Comparison of ENCODE assay signal across 1 cellular context in genomic region chr2:25982273-25982967, GRCh38.
TF ChIP-seq lines count a peak whose summit lies in the region.

TSS of gene KIF3C (minus strand) at chr2:25982497. CDS start at chr2:25981917, 580 bp downstream.

TF ChIP-seq in HepG2, 621 proteins besides CTCF, POLR2A, EP300 and RAD21 (continued from another document and continues in another):
- TF ChIP-seq, protein P1, sequence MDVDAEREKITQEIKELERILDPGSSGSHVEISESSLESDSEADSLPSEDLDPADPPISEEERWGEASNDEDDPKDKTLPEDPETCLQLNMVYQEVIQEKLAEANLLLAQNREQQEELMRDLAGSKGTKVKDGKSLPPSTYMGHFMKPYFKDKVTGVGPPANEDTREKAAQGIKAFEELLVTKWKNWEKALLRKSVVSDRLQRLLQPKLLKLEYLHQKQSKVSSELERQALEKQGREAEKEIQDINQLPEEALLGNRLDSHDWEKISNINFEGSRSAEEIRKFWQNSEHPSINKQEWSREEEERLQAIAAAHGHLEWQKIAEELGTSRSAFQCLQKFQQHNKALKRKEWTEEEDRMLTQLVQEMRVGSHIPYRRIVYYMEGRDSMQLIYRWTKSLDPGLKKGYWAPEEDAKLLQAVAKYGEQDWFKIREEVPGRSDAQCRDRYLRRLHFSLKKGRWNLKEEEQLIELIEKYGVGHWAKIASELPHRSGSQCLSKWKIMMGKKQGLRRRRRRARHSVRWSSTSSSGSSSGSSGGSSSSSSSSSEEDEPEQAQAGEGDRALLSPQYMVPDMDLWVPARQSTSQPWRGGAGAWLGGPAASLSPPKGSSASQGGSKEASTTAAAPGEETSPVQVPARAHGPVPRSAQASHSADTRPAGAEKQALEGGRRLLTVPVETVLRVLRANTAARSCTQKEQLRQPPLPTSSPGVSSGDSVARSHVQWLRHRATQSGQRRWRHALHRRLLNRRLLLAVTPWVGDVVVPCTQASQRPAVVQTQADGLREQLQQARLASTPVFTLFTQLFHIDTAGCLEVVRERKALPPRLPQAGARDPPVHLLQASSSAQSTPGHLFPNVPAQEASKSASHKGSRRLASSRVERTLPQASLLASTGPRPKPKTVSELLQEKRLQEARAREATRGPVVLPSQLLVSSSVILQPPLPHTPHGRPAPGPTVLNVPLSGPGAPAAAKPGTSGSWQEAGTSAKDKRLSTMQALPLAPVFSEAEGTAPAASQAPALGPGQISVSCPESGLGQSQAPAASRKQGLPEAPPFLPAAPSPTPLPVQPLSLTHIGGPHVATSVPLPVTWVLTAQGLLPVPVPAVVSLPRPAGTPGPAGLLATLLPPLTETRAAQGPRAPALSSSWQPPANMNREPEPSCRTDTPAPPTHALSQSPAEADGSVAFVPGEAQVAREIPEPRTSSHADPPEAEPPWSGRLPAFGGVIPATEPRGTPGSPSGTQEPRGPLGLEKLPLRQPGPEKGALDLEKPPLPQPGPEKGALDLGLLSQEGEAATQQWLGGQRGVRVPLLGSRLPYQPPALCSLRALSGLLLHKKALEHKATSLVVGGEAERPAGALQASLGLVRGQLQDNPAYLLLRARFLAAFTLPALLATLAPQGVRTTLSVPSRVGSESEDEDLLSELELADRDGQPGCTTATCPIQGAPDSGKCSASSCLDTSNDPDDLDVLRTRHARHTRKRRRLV (CRISPR knock-in tag; IDR thresholded peaks at IDR 0.05) = 0 out of 2 replicates have a peak, but pooled peaks have one; percentile 19
- TF ChIP-seq, protein P2, sequence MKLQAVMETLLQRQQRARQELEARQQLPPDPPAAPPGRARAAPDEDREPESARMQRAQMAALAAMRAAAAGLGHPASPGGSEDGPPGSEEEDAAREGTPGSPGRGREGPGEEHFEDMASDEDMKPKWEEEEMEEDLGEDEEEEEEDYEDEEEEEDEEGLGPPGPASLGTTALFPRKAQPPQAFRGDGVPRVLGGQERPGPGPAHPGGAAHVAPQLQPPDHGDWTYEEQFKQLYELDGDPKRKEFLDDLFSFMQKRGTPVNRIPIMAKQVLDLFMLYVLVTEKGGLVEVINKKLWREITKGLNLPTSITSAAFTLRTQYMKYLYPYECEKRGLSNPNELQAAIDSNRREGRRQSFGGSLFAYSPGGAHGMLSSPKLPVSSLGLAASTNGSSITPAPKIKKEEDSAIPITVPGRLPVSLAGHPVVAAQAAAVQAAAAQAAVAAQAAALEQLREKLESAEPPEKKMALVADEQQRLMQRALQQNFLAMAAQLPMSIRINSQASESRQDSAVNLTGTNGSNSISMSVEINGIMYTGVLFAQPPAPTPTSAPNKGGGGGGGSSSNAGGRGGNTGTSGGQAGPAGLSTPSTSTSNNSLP (IDR thresholded peaks at IDR 0.05; ENCODE audit: low read depth, low read length) = no peak
- TF ChIP-seq ZNF121 (CRISPR knock-in tag; IDR thresholded peaks at IDR 0.05) (no peak), MAFF (IDR thresholded peaks at IDR 0.05; ENCODE audit: low read depth, low read length) (no peak), ZNF839 (CRISPR knock-in tag; IDR thresholded peaks at IDR 0.05; ENCODE audit: borderline replicate concordance) (no peak), CSRNP1 (CRISPR knock-in tag; IDR thresholded peaks at IDR 0.05) (no peak; the same call in 1 of the 2 replicates), LCORL (IDR thresholded peaks at IDR 0.05) (no peak), LCORL (CRISPR knock-in tag; IDR thresholded peaks at IDR 0.05) (no peak), FOXA1 (IDR thresholded peaks at IDR 0.05) (no peak), FOXA1 (CRISPR knock-in tag; IDR thresholded peaks at IDR 0.05) (no peak), ETV5 (CRISPR knock-in tag; IDR thresholded peaks at IDR 0.05; ENCODE audit: borderline replicate concordance) (no peak), MXI1 (IDR thresholded peaks at IDR 0.05; ENCODE audit: borderline replicate concordance, low read depth, low read length) (no peak), HNRNPK (IDR thresholded peaks at IDR 0.05; ENCODE audit: low read depth, low read length, poor library complexity, severe bottlenecking) (no peak), HNF1B (CRISPR knock-in tag; IDR thresholded peaks at IDR 0.05) (0 out of 2 replicates have a peak, but pooled peaks have one; percentile 18), HNRNPLL (IDR thresholded peaks at IDR 0.05; ENCODE audit: low read depth, low read length, poor library complexity, severe bottlenecking) (peak; percentile 57), ZNF724P (CRISPR knock-in tag; IDR thresholded peaks at IDR 0.05; ENCODE audit: borderline replicate concordance) (no peak), ZNF788 (CRISPR knock-in tag; IDR thresholded peaks at IDR 0.05; ENCODE audit: borderline replicate concordance) (0 out of 2 replicates have a peak, but pooled peaks have one; percentile 9), NR2F6 (IDR thresholded peaks at IDR 0.05) (no peak), NR2F6 (CRISPR knock-in tag; IDR thresholded peaks at IDR 0.05) (no peak), HOXA5 (CRISPR knock-in tag; IDR thresholded peaks at IDR 0.05) (no peak), ZNF326 (CRISPR knock-in tag; IDR thresholded peaks at IDR 0.05; ENCODE audit: borderline replicate concordance) (no peak), ZBTB8A (CRISPR knock-in tag; IDR thresholded peaks at IDR 0.05; ENCODE audit: borderline replicate concordance, low read depth) (no peak), MED13 (CRISPR knock-in tag; IDR thresholded peaks at IDR 0.05) (no peak), TCF12 (IDR thresholded peaks at IDR 0.05) (no peak), TCF12 (CRISPR knock-in tag; IDR thresholded peaks at IDR 0.05) (peak; percentile 35; the same call in 1 of the 2 replicates), HDAC2 (CRISPR knock-in tag; IDR thresholded peaks at IDR 0.05) (no peak; the same call in 1 of the 2 replicates), NR2F2 (IDR thresholded peaks at IDR 0.05; ENCODE audit: borderline replicate concordance, low read depth) (no peak), ZMYM4 (CRISPR knock-in tag; IDR thresholded peaks at IDR 0.05) (no peak), ATF5 (CRISPR knock-in tag; IDR thresholded peaks at IDR 0.05; ENCODE audit: low read depth) (no peak), ZNF24 (IDR thresholded peaks at IDR 0.05) (no peak), IRX3 (CRISPR knock-in tag; IDR thresholded peaks at IDR 0.05; ENCODE audit: borderline replicate concordance, low read depth) (no peak), PHF8 (CRISPR knock-in tag; IDR thresholded peaks at IDR 0.05) (no peak; the same call in 1 of the 2 replicates), SCMH1 (CRISPR knock-in tag; IDR thresholded peaks at IDR 0.05; ENCODE audit: borderline replicate concordance) (no peak), MXD4 (CRISPR knock-in tag; IDR thresholded peaks at IDR 0.05) (no peak), ZNF501 (CRISPR knock-in tag; IDR thresholded peaks at IDR 0.05) (no peak), PBX2 (CRISPR knock-in tag; IDR thresholded peaks at IDR 0.05) (0 out of 2 replicates have a peak, but pooled peaks have one; percentile 23), ZNF776 (CRISPR knock-in tag; IDR thresholded peaks at IDR 0.05) (peak; percentile 27; the same call in 1 of the 2 replicates), ZNF781 (CRISPR knock-in tag; IDR thresholded peaks at IDR 0.05; ENCODE audit: borderline replicate concordance, not compliant biosample characterization) (no peak), PRMT3 (CRISPR knock-in tag; IDR thresholded peaks at IDR 0.05; ENCODE audit: borderline replicate concordance, low read depth) (no peak), TSC22D2 (CRISPR knock-in tag; IDR thresholded peaks at IDR 0.05; ENCODE audit: borderline replicate concordance) (no peak), HDAC6 (IDR thresholded peaks at IDR 0.05; ENCODE audit: low read depth, low read length) (no peak), ZSCAN30 (CRISPR knock-in tag; IDR thresholded peaks at IDR 0.05) (no peak), MNT (IDR thresholded peaks at IDR 0.05) (no peak)
- TF ChIP-seq, protein P3, sequence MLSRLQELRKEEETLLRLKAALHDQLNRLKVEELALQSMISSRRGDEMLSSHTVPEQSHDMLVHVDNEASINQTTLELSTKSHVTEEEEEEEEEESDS (CRISPR knock-in tag; IDR thresholded peaks at IDR 0.05; ENCODE audit: borderline replicate concordance) = 0 out of 2 replicates have a peak, but pooled peaks have one; percentile 53
- TF ChIP-seq, protein P4, sequence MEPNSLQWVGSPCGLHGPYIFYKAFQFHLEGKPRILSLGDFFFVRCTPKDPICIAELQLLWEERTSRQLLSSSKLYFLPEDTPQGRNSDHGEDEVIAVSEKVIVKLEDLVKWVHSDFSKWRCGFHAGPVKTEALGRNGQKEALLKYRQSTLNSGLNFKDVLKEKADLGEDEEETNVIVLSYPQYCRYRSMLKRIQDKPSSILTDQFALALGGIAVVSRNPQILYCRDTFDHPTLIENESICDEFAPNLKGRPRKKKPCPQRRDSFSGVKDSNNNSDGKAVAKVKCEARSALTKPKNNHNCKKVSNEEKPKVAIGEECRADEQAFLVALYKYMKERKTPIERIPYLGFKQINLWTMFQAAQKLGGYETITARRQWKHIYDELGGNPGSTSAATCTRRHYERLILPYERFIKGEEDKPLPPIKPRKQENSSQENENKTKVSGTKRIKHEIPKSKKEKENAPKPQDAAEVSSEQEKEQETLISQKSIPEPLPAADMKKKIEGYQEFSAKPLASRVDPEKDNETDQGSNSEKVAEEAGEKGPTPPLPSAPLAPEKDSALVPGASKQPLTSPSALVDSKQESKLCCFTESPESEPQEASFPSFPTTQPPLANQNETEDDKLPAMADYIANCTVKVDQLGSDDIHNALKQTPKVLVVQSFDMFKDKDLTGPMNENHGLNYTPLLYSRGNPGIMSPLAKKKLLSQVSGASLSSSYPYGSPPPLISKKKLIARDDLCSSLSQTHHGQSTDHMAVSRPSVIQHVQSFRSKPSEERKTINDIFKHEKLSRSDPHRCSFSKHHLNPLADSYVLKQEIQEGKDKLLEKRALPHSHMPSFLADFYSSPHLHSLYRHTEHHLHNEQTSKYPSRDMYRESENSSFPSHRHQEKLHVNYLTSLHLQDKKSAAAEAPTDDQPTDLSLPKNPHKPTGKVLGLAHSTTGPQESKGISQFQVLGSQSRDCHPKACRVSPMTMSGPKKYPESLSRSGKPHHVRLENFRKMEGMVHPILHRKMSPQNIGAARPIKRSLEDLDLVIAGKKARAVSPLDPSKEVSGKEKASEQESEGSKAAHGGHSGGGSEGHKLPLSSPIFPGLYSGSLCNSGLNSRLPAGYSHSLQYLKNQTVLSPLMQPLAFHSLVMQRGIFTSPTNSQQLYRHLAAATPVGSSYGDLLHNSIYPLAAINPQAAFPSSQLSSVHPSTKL (CRISPR knock-in tag; IDR thresholded peaks at IDR 0.05) = 0 out of 2 replicates have a peak, but pooled peaks have one; percentile 15
- TF ChIP-seq, protein P5, sequence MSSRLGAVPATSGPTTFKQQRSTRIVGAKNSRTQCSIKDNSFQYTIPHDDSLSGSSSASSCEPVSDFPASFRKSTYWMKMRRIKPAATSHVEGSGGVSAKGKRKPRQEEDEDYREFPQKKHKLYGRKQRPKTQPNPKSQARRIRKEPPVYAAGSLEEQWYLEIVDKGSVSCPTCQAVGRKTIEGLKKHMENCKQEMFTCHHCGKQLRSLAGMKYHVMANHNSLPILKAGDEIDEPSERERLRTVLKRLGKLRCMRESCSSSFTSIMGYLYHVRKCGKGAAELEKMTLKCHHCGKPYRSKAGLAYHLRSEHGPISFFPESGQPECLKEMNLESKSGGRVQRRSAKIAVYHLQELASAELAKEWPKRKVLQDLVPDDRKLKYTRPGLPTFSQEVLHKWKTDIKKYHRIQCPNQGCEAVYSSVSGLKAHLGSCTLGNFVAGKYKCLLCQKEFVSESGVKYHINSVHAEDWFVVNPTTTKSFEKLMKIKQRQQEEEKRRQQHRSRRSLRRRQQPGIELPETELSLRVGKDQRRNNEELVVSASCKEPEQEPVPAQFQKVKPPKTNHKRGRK (CRISPR knock-in tag; IDR thresholded peaks at IDR 0.05) = no peak
